Comparison of ENCODE assay signal across 16 cellular contexts in genomic region chr7:83130623-83131545, GRCh38. TPM values are rescaled to one million over a fixed set of nuclear protein-coding genes. Genes with fewer than 3 reads are reported as not detected.
DNase-seq lines count a peak whose midpoint lies in the region; ATAC-seq and TF ChIP-seq lines count a peak whose summit lies in the region.
"Had no signal": no experiment of that assay in that cellular context is flagged by ENCODE, and none has a peak within 500 bp of the region (broad histone marks: within the 10 kb centered on the region; RNA-seq: fewer than 3 reads in every experiment).

No MANE protein-coding gene starts in this region.

- no peak overlapping the region for H3K4me2 ChIP-seq in trophoblast cell (ENCODE audit: low read length)

- peak; percentile 70 for ATAC-seq in body of pancreas
- ATAC-seq: right lobe of liver; stimulated activated naive B cell treated with anti-CD40 and anti-IgM and Interleukin-4, amounts not matched to agents 10 μg/mL and 1 μg/mL and 100 μg/mL, for 72 hours had no signal

- no peaks in the 10 kb centered on the region for H3K27me3 ChIP-seq in body of pancreas
- H3K27me3 ChIP-seq in trophoblast cell (ENCODE audit: insufficient read depth, low read length): no peaks in the 10 kb centered on the region
- H3K27me3 ChIP-seq: esophagus squamous epithelium, right lobe of liver had no signal

- no peak for TF ChIP-seq CTCF in HEK293 (tag by site-specific recombination; IDR thresholded peaks at IDR 0.05)
- no peak for TF ChIP-seq CTCF in body of pancreas (IDR thresholded peaks at IDR 0.05)

- no peak overlapping the region for H3K14ac ChIP-seq in trophoblast cell (ENCODE audit: low read length)

- H2BK120ac ChIP-seq in trophoblast cell (ENCODE audit: insufficient read depth, low read length, poor library complexity): peak overlapping the region; percentile 43

- CTCF ChIA-PET in HEK293 (lab: Yijun Ruan, JAX): no interaction called here

- intact Hi-C loops in body of pancreas (cut with DNase I) (no loop called here), head of caudate nucleus (cut with DNase I) (no loop called here)

- TF ChIP-seq POLR2A in body of pancreas (IDR thresholded peaks at IDR 0.05): no peak

- no peak overlapping the region for H3K18ac ChIP-seq in trophoblast cell (ENCODE audit: low read length)

- no peak overlapping the region for H2BK5ac ChIP-seq in trophoblast cell (ENCODE audit: low read depth, low read length, poor library complexity)

- no peak overlapping the region for H3K27ac ChIP-seq in HEK293 (ENCODE audit: extremely low read depth, low read depth, low read length)
- H3K27ac ChIP-seq in body of pancreas: no peak overlapping the region
- H3K27ac ChIP-seq in trophoblast cell (ENCODE audit: low read depth, low read length): no peak overlapping the region
- H3K27ac ChIP-seq: esophagus squamous epithelium, right lobe of liver had no signal

- H4K8ac ChIP-seq in trophoblast cell (ENCODE audit: low read depth, low read length): no peak overlapping the region

- no peak overlapping the region for H2AK5ac ChIP-seq in trophoblast cell (ENCODE audit: low read length)

- H3K4me3 ChIP-seq in HEK293 (ENCODE audit: low read depth, low read length) (no peak overlapping the region), body of pancreas (no peak overlapping the region), trophoblast cell (ENCODE audit: low read depth, low read length) (no peak overlapping the region)
- H3K4me3 ChIP-seq: esophagus squamous epithelium, right lobe of liver had no signal

- H3K4ac ChIP-seq in trophoblast cell (ENCODE audit: low read depth, low read length): no peak overlapping the region

- H4K12ac ChIP-seq in trophoblast cell (ENCODE audit: low read depth, low read length): no peak overlapping the region

- H3K23ac ChIP-seq in trophoblast cell (ENCODE audit: low read length): no peak overlapping the region

- DNase-seq in NCI-H2107 (lab: John Stamatoyannopoulos, UW) (peak; percentile 51), body of pancreas (peak in 3 of 4 donors; percentile 19 to 42 (median 20)), trophoblast cell (peak; percentile 39 to 81), SW 1271 (lab: John Stamatoyannopoulos, UW) (no peak), head of caudate nucleus (no peak)
- DNase-seq in activated effector memory CD4-positive, alpha-beta T cell treated with Interleukin-2 at 50 U/mL for 16 hours: no peak
- DNase-seq: amniotic stem cell; CD8-positive, alpha-beta memory T cell; central memory CD4-positive, alpha-beta T cell; effector CD8-positive, alpha-beta T cell; esophagus squamous epithelium; KBM-7; NCI-H2227 treated with DMSO at 0.1 percent for 48 hours; right lobe of liver; stimulated activated naive B cell treated with anti-CD40 and anti-IgM and Interleukin-4, amounts not matched to agents 10 μg/mL and 1 μg/mL and 100 μg/mL, for 72 hours had no signal

- no peak overlapping the region for H2AFZ ChIP-seq in trophoblast cell (ENCODE audit: insufficient read depth, low read length, poor library complexity)

- H4K91ac ChIP-seq in trophoblast cell (ENCODE audit: low read depth, low read length): no peak overlapping the region

- H3K36me3 ChIP-seq in HEK293 (ENCODE audit: control insufficient read depth in 2 of 2, insufficient read depth in 1 of 2, low read length in 2 of 2) (peaks cover 0 to 5% of the 10 kb centered on the region in 2 experiments; a peak in 2 of 3 replicates), body of pancreas (replicated peaks in 1 of 2; ENCODE audit: insufficient read depth in 1 of 2, low read depth in 2 of 2) (no peaks in the 10 kb centered on the region), trophoblast cell (ENCODE audit: control insufficient read depth in 1 of 2, insufficient read depth in 2 of 2, low read length in 2 of 2) (peaks cover 5 to 7% of the 10 kb centered on the region in 2 experiments)
- H3K36me3 ChIP-seq: right lobe of liver had no signal

- POLR2A ChIA-PET in HEK293 (lab: Yijun Ruan, JAX): no interaction called here

- H3K79me2 ChIP-seq in trophoblast cell (ENCODE audit: control insufficient read depth, insufficient read depth, low read length, poor library complexity): no peaks in the 10 kb centered on the region

- WGBS in body of pancreas, 2 donors: 26 to 27% methylated on average over 5 of the region's 5 CpGs
- no CpG with 5 or more reads among the region's 5 CpGs for WGBS in trophoblast cell (ENCODE audit: extremely low coverage, insufficient coverage, insufficient read length)

- H3K4me1 ChIP-seq in HEK293 (ENCODE audit: control insufficient read depth, insufficient read depth, low read length): 0 out of 2 replicates have a peak, but pooled peaks cover 3% of the 10 kb centered on the region
- peaks cover 12% of the 10 kb centered on the region for H3K4me1 ChIP-seq in body of pancreas
- H3K4me1 ChIP-seq in trophoblast cell (ENCODE audit: control insufficient read depth in 1 of 2, insufficient read depth in 2 of 2, low read length in 2 of 2): no peaks in the 10 kb centered on the region
- H3K4me1 ChIP-seq: right lobe of liver had no signal

- H3K9me3 ChIP-seq in HEK293 (ENCODE audit: control insufficient read depth, insufficient read depth, low read depth, low read length): no peaks in the 10 kb centered on the region
- no peaks in the 10 kb centered on the region for H3K9me3 ChIP-seq in body of pancreas
- H3K9me3 ChIP-seq in trophoblast cell (ENCODE audit: insufficient read depth, low read depth, low read length): no peaks in the 10 kb centered on the region
- H3K9me3 ChIP-seq: esophagus squamous epithelium, right lobe of liver had no signal

- no peak overlapping the region for H2BK12ac ChIP-seq in trophoblast cell (ENCODE audit: low read length)

- H3K79me1 ChIP-seq in trophoblast cell (ENCODE audit: low read length): no peaks in the 10 kb centered on the region

- H3K9ac ChIP-seq in trophoblast cell (ENCODE audit: low read length): no peak overlapping the region

TF ChIP-seq in HEK293, 187 proteins besides CTCF, POLR2A, EP300 and RAD21:
- TF ChIP-seq SCRT2 (tag by site-specific recombination; IDR thresholded peaks at IDR 0.05): peak; percentile 40; the same call in 1 of the 2 replicates
- no peak for TF ChIP-seq EGR2 (tag by site-specific recombination; IDR thresholded peaks at IDR 0.05; ENCODE audit: low read depth)
- TF ChIP-seq GFI1B (tag by site-specific recombination; IDR thresholded peaks at IDR 0.05): no peak
- no peak for TF ChIP-seq ZNF629 (tag by site-specific recombination; IDR thresholded peaks at IDR 0.05)

RNA-seq across cellular contexts. Expression of gene PCLO, which starts 31.8 kb away (rescaled TPM):
- 10 to 100 TPM; 10.9 to 20.8 TPM for total RNA-seq in body of pancreas
- 2.6 TPM in 2 replicates for polyA plus RNA-seq in trophoblast cell (2013)
- total RNA-seq: CD8-positive, alpha-beta memory T cell had no signal
- polyA plus RNA-seq: CD8-positive, alpha-beta memory T cell had no signal

Comparison
In these comparisons a context has a peak if more than half of its experiments do, and no peak if none do; other contexts are left out.
1. DNase-seq: peak in NCI-H2107 (single experiment), body of pancreas (3 of 4) and trophoblast cell (2 of 2); none in SW 1271 (0 of 2), activated effector memory CD4-positive, alpha-beta T cell treated with Interleukin-2 at 50 U/mL for 16 hours (single experiment) and head of caudate nucleus (0 of 42).